Comparison of ENCODE assay signal across 28 cellular contexts in genomic region chr2:215084080-215084479, GRCh38. TPM values are rescaled to one million over a fixed set of nuclear protein-coding genes. Genes with fewer than 3 reads are reported as not detected.
"Had no signal": no experiment of that assay in that cellular context is flagged by ENCODE, and none has a peak within 500 bp of the region (broad histone marks: within the 10 kb centered on the region; RNA-seq: fewer than 3 reads in every experiment).

No MANE protein-coding gene starts in this region.

- H3K4me1 ChIP-seq: stomach, suprapubic skin, testis, thyroid gland, tibial artery, tibial nerve, transverse colon, upper lobe of left lung, upper lobe of right lung, uterus, vagina had no signal

- H3K4me3 ChIP-seq: stomach, suprapubic skin, testis, thoracic aorta, thyroid gland, tibial artery, tibial nerve, transverse colon, upper lobe of left lung, upper lobe of right lung, uterus, vagina had no signal

- H3K9me3 ChIP-seq: stomach, suprapubic skin, testis, thoracic aorta, thyroid gland, tibial artery, tibial nerve, transverse colon, upper lobe of left lung, upper lobe of right lung, uterus, vagina had no signal

- H3K27ac ChIP-seq: stomach, suprapubic skin, testis, thoracic aorta, thyroid gland, tibial artery, tibial nerve, transverse colon, upper lobe of left lung, upper lobe of right lung, uterus, vagina had no signal

- ATAC-seq: stimulated activated effector memory CD8-positive, alpha-beta T cell treated with anti-CD3 and anti-CD28 coated beads, Interleukin-12 subunit alpha, Interleukin-12 subunit beta, amount 100 ng/mL, for 72 hours; stimulated activated memory B cell treated with anti-CD40 and anti-IgM and Interleukin-4, amounts not matched to agents 10 μg/mL and 1 μg/mL and 100 μg/mL, for 72 hours; stimulated activated naive B cell treated with anti-CD40 and anti-IgM and Interleukin-4, amounts not matched to agents 10 μg/mL and 1 μg/mL and 100 μg/mL, for 72 hours; stimulated activated naive CD8-positive, alpha-beta T cell treated with anti-CD3 and anti-CD28 coated beads, Interleukin-15, amount 100 ng/mL, for 72 hours; stimulated activated naive CD8-positive, alpha-beta T cell treated with anti-CD3 and anti-CD28 coated beads, Interleukin-15, Interleukin-2, amounts not matched to agents 100 U/mL and 50 U/mL, for 24 hours; upper lobe of right lung had no signal

- DNase-seq: stimulated activated CD4-positive, alpha-beta T cell treated with anti-CD3 and anti-CD28 coated beads, Interleukin-2, amount 100 ng/mL, for 48 hours; stimulated activated CD4-positive, alpha-beta T cell treated with anti-CD3 and anti-CD28 coated beads, Interleukin-4, amount 100 ng/mL, for 1 hour; stimulated activated CD4-positive, alpha-beta T cell treated with anti-CD3 and anti-CD28 coated beads, Interleukin-4, amount 100 ng/mL, for 24 hours; stimulated activated CD4-positive, alpha-beta T cell treated with anti-CD3 and anti-CD28 coated beads, Interleukin-4, amount 100 ng/mL, for 4 hours; stimulated activated CD8-positive, alpha-beta memory T cell treated with anti-CD3 and anti-CD28 coated beads, Interleukin-4, amount 100 ng/mL, for 48 hours; stimulated activated naive B cell treated with anti-CD40 and anti-IgM and Interleukin-4, amounts not matched to agents 10 μg/mL and 1 μg/mL and 100 μg/mL, for 72 hours; stimulated activated naive CD4-positive, alpha-beta T cell; stimulated activated naive CD4-positive, alpha-beta T cell treated with Interleukin-2 at 50 U/mL for 16 hours; stimulated activated naive CD8-positive, alpha-beta T cell treated with anti-CD3 and anti-CD28 coated beads, Interleukin-15, amount 100 ng/mL, for 72 hours; stimulated activated naive CD8-positive, alpha-beta T cell treated with anti-CD3 and anti-CD28 coated beads, Interleukin-15, Interleukin-2, amounts not matched to agents 100 U/mL and 50 U/mL, for 24 hours; stomach; substantia nigra; testis; thyroid gland; tibial artery; transverse colon; trophoblast cell; upper lobe of left lung; upper lobe of right lung; uterus had no signal

- H3K27me3 ChIP-seq: stomach, suprapubic skin, testis, thyroid gland, tibial artery, tibial nerve, transverse colon, upper lobe of left lung, upper lobe of right lung, uterus, vagina had no signal

- FAIRE-seq: urothelium cell line had no signal

- H3K36me3 ChIP-seq: stomach, suprapubic skin, thoracic aorta, thyroid gland, tibial artery, tibial nerve, transverse colon, upper lobe of left lung, upper lobe of right lung, uterus, vagina had no signal

RNA-seq across cellular contexts. Expression of gene ABCA12, which starts 54.3 kb away (rescaled TPM):
- total RNA-seq: subcutaneous adipose tissue, thyroid gland, tibial nerve had no signal
